In the genomic region with DNA sequence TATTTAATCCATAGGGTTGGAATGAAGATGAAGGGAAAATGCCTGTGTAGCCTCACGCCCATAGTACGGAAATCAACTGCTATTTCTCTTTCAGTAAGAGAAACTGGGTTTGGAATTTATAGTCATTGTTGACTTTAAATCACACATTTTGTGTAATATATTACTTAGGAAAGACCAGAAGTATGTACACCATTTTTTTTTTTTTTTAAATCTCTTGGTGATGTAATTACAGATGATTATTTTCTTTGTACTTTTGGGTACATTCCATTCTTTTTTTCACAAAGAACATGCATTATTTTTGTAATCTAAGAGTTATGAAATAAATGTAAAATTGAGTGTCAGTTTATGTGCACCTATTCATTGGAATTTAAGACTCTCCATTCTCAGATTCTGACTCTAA, we compare ENCODE assay signal across 23 cellular contexts. TPM values are rescaled to one million over a fixed set of nuclear protein-coding genes. Genes with fewer than 3 reads are reported as not detected.
DNase-seq lines count a peak whose midpoint lies in the region; ATAC-seq, FAIRE-seq and TF ChIP-seq lines count a peak whose summit lies in the region.
"Had no signal": no experiment of that assay in that cellular context is flagged by ENCODE, and none has a peak within 500 bp of the region (broad histone marks: within the 10 kb centered on the region; RNA-seq: fewer than 3 reads in every experiment).

No MANE protein-coding gene starts in this region.

- no peak for ATAC-seq in stimulated activated naive CD8-positive, alpha-beta T cell treated with anti-CD3 and anti-CD28 coated beads, Interleukin-15, Interleukin-2, amounts not matched to agents 100 U/mL and 50 U/mL, for 24 hours
- no peak for ATAC-seq in HepG2
- ATAC-seq: GM23338, HCT116 had no signal

- no peaks in the 10 kb centered on the region for H3K79me2 ChIP-seq in HepG2 (ENCODE audit: insufficient read depth, low read length)

- peaks cover 28% of the 10 kb centered on the region for H3K36me3 Mint-ChIP-seq in stimulated activated naive CD8-positive, alpha-beta T cell treated with anti-CD3 and anti-CD28 coated beads, Interleukin-15, Interleukin-2, amounts not matched to agents 100 ng/mL and 50 ng/mL, for 24 hours (ENCODE audit: low read depth)

- no peak overlapping the region for H3K9ac ChIP-seq in HepG2 (ENCODE audit: insufficient read depth, low read depth, low read length)

- no peak for TF ChIP-seq RAD21 in HepG2 (CRISPR knock-in tag; IDR thresholded peaks at IDR 0.05)

- BruUV-seq in HepG2 (replicated peaks; lab: Mats Ljungman, UMichigan), result no TSS peak

- CTCF ChIA-PET in HepG2 (lab: Yijun Ruan, JAX; ENCODE audit: low intra/inter-chr PET ratio, low total read pairs), result no interaction called here

- H3K27ac Mint-ChIP-seq in stimulated activated naive CD8-positive, alpha-beta T cell treated with anti-CD3 and anti-CD28 coated beads, Interleukin-15, Interleukin-2, amounts not matched to agents 100 ng/mL and 50 ng/mL, for 24 hours, result peak overlapping the region; percentile 34
- H3K27ac Mint-ChIP-seq: B cell, CD14-positive monocyte, GM23338 had no signal

- WGBS in HepG2 (ENCODE audit: low lambda C conversion rate), result 81% methylated on average over 2 of the region's 2 CpGs

- no peak overlapping the region for H3K4me2 ChIP-seq in HepG2 (ENCODE audit: low read depth, low read length)
- H3K4me2 ChIP-seq: GM23338 had no signal

- H3K4me1 Mint-ChIP-seq in stimulated activated naive CD8-positive, alpha-beta T cell treated with anti-CD3 and anti-CD28 coated beads, Interleukin-15, Interleukin-2, amounts not matched to agents 100 ng/mL and 50 ng/mL, for 24 hours (ENCODE audit: low read depth), result peaks cover 40% of the 10 kb centered on the region

- no peak for TF ChIP-seq POLR2A in HepG2 (IDR thresholded peaks at IDR 0.05; ENCODE audit: insufficient read depth in 1 of 2, low read depth in 2 of 2, low read length in 2 of 2)

- TF ChIP-seq CTCF in HepG2 (CRISPR knock-in tag; IDR thresholded peaks at IDR 0.05), result no peak

- H3K4me1 ChIP-seq in HepG2 (ENCODE audit: insufficient read depth, low read length), result peaks cover 19% of the 10 kb centered on the region

- intact Hi-C loops in HepG2 (cut with micrococcal nuclease; ENCODE audit: unreplicated experiment), result no loop called here

- POLR2A ChIA-PET in HepG2 (lab: Yijun Ruan, JAX), result no interaction called here

- in situ Hi-C loops in HepG2 (cut with HindIII; ENCODE audit: extremely low pct_ligation_motif_present, low pct_unique_long_range_greater_than_20kb), result no loop called here

- no peaks in the 10 kb centered on the region for H3K27me3 ChIP-seq in HepG2 (ENCODE audit: control insufficient read depth in 1 of 2, insufficient read depth in 2 of 2, low read length in 2 of 2)
- H3K27me3 ChIP-seq: MG63 had no signal

- no peak overlapping the region for H2AFZ ChIP-seq in HepG2 (ENCODE audit: low read length)
- H2AFZ ChIP-seq: GM23338 had no signal

- H3K27ac ChIP-seq in HepG2 (ENCODE audit: extremely low read length, insufficient read depth, low read length), result no peak overlapping the region

- H3K9me3 Mint-ChIP-seq in stimulated activated naive CD8-positive, alpha-beta T cell treated with anti-CD3 and anti-CD28 coated beads, Interleukin-15, Interleukin-2, amounts not matched to agents 100 ng/mL and 50 ng/mL, for 24 hours, result no peaks in the 10 kb centered on the region
- H3K9me3 Mint-ChIP-seq: CD14-positive monocyte, GM23338 had no signal

- FAIRE-seq in HepG2 (lab: Jason Lieb, UNC), result no peak
- FAIRE-seq: A204.1, D721Med, GM18507 had no signal

- no peaks in the 10 kb centered on the region for H4K20me1 ChIP-seq in HepG2 (ENCODE audit: insufficient read depth, low read length)

- H3K4me3 Mint-ChIP-seq in stimulated activated naive CD8-positive, alpha-beta T cell treated with anti-CD3 and anti-CD28 coated beads, Interleukin-15, Interleukin-2, amounts not matched to agents 100 ng/mL and 50 ng/mL, for 24 hours, result no peak overlapping the region
- H3K4me3 Mint-ChIP-seq: B cell, CD14-positive monocyte, GM23338 had no signal

- peaks cover 4% of the 10 kb centered on the region for H3K27me3 Mint-ChIP-seq in stimulated activated naive CD8-positive, alpha-beta T cell treated with anti-CD3 and anti-CD28 coated beads, Interleukin-15, Interleukin-2, amounts not matched to agents 100 ng/mL and 50 ng/mL, for 24 hours
- H3K27me3 Mint-ChIP-seq: B cell had no signal

- TF ChIP-seq EP300 in HepG2 (IDR thresholded peaks at IDR 0.05; ENCODE audit: low read depth in 2 of 2, low read length in 2 of 2), result no peak
- no peak for TF ChIP-seq EP300 in HepG2 (CRISPR knock-in tag; IDR thresholded peaks at IDR 0.05; ENCODE audit: borderline replicate concordance)

- 0 out of 5 replicates have a peak, but pooled peaks cover 0 to 6% of the 10 kb centered on the region in 2 experiments for H3K36me3 ChIP-seq in HepG2 (replicated peaks in 1 of 2; ENCODE audit: control insufficient read depth in 1 of 2, insufficient read depth in 2 of 2, low read length in 2 of 2)
- H3K36me3 ChIP-seq: MG63 had no signal

- no peak overlapping the region for H3K4me3 ChIP-seq in HepG2 (replicated peaks in 1 of 3; ENCODE audit: insufficient read depth in 1 of 3, low read depth in 2 of 3, low read length in 3 of 3)
- H3K4me3 ChIP-seq: GM23338, MG63 had no signal

- H3K9me3 ChIP-seq in HepG2 (ENCODE audit: low read length), result no peaks in the 10 kb centered on the region
- H3K9me3 ChIP-seq: MG63 had no signal

- no peak for DNase-seq in stimulated activated naive CD8-positive, alpha-beta T cell treated with anti-CD3 and anti-CD28 coated beads, Interleukin-15, Interleukin-2, amounts not matched to agents 100 U/mL and 50 U/mL, for 24 hours
- DNase-seq in amniotic epithelial cell (ENCODE audit: low read depth) (peak; percentile 80), iris pigment epithelial cell (ENCODE audit: low read depth) (peak; percentile 61), HepG2 (ENCODE audit: low spot score) (no peak), putamen (ENCODE audit: low spot score) (no peak), NCI-H226 (no peak)
- DNase-seq: DMS53, GDM1, Karpas-422, MG63, NCI-H1417, NCI-H1694 treated with DMSO at 0.1 percent for 48 hours, NCI-H446 treated with DMSO at 0.1 percent for 48 hours, NCI-H526 treated with DMSO at 0.1 percent for 48 hours, Right ventricle myocardium superior had no signal

TF ChIP-seq in HepG2, 621 proteins besides CTCF, POLR2A, EP300 and RAD21 (continues in another document):
- TF ChIP-seq TP53 (CRISPR knock-in tag; conservative IDR thresholded peaks at IDR 0.05), result no peak
- TF ChIP-seq, protein P1, sequence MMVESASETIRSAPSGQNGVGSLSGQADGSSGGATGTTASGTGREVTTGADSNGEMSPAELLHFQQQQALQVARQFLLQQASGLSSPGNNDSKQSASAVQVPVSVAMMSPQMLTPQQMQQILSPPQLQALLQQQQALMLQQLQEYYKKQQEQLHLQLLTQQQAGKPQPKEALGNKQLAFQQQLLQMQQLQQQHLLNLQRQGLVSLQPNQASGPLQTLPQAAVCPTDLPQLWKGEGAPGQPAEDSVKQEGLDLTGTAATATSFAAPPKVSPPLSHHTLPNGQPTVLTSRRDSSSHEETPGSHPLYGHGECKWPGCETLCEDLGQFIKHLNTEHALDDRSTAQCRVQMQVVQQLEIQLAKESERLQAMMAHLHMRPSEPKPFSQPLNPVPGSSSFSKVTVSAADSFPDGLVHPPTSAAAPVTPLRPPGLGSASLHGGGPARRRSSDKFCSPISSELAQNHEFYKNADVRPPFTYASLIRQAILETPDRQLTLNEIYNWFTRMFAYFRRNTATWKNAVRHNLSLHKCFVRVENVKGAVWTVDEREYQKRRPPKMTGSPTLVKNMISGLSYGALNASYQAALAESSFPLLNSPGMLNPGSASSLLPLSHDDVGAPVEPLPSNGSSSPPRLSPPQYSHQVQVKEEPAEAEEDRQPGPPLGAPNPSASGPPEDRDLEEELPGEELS (CRISPR knock-in tag; IDR thresholded peaks at IDR 0.05), result no peak
- no peak for TF ChIP-seq ZNF17 (CRISPR knock-in tag; IDR thresholded peaks at IDR 0.05)
- TF ChIP-seq, protein P2, sequence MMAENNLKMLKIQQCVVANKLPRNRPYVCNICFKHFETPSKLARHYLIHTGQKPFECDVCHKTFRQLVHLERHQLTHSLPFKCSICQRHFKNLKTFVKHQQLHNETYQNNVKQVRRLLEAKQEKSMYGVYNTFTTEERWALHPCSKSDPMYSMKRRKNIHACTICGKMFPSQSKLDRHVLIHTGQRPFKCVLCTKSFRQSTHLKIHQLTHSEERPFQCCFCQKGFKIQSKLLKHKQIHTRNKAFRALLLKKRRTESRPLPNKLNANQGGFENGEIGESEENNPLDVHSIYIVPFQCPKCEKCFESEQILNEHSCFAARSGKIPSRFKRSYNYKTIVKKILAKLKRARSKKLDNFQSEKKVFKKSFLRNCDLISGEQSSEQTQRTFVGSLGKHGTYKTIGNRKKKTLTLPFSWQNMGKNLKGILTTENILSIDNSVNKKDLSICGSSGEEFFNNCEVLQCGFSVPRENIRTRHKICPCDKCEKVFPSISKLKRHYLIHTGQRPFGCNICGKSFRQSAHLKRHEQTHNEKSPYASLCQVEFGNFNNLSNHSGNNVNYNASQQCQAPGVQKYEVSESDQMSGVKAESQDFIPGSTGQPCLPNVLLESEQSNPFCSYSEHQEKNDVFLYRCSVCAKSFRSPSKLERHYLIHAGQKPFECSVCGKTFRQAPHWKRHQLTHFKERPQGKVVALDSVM (CRISPR knock-in tag; IDR thresholded peaks at IDR 0.05), result no peak

RNA-seq across cellular contexts. Expression of a gene that starts 45.7 kb away (rescaled TPM):
- 9.3 and 13.1 TPM in 2 replicates for total RNA-seq in HepG2 (2016; rRNA removed; fragmentation: Illumina TruSeq; extraction: Trizol)
- 5.0 and 6.9 TPM in 2 replicates for total RNA-seq in HepG2 (2016; cell fraction: cytosol; rRNA removed; fragmentation: Illumina TruSeq; extraction: Trizol; ENCODE audit: low read depth)
- 9.2 and 11.7 TPM in 2 replicates for total RNA-seq in HepG2 (2016; cell fraction: insoluble cytoplasmic fraction; rRNA removed; fragmentation: Illumina TruSeq; extraction: Trizol)
- total RNA-seq in HepG2 (2016; cell fraction: membrane; rRNA removed; fragmentation: Illumina TruSeq; extraction: Trizol), result 4.4 and 4.8 TPM in 2 replicates
- total RNA-seq in HepG2 (2016; cell fraction: nucleus; rRNA removed; fragmentation: Illumina TruSeq; extraction: Trizol), result 11.7 and 15.5 TPM in 2 replicates
- 5.7 and 6.9 TPM in 2 replicates for polyA plus RNA-seq in HepG2 (2011; rRNA removed)
- 4.1 and 4.4 TPM in 2 replicates for polyA plus RNA-seq in HepG2 (2011; cell fraction: cytosol; rRNA removed)
- polyA plus RNA-seq in HepG2 (2011; cell fraction: nucleus; rRNA removed), result 7.1 and 9.2 TPM in 2 replicates
- polyA plus RNA-seq in HepG2 (2012), result 4.7 and 5.9 TPM in 2 replicates
- polyA plus RNA-seq in HepG2 (2016; cell fraction: cytosol; fragmentation: Illumina TruSeq; extraction: Trizol; ENCODE audit: low read depth), result 0.94 and 1.6 TPM in 2 replicates
- 9.1 and 9.3 TPM in 2 replicates for polyA plus RNA-seq in HepG2 (2016; cell fraction: insoluble cytoplasmic fraction; fragmentation: Illumina TruSeq; extraction: Trizol; ENCODE audit: low read depth)
- polyA plus RNA-seq in HepG2 (2016; cell fraction: membrane; fragmentation: Illumina TruSeq; extraction: Trizol; ENCODE audit: low read depth), result 1.8 TPM in 2 replicates
- 15.6 and 20.1 TPM in 2 replicates for polyA plus RNA-seq in HepG2 (2016; cell fraction: nucleus; fragmentation: Illumina TruSeq; extraction: Trizol; ENCODE audit: insufficient read depth, low read depth)
- 4.7 and 12.2 TPM in 2 replicates for polyA minus RNA-seq in HepG2 (2011; rRNA and poly(A)+ RNA removed; ENCODE audit: low replicate concordance)
- polyA minus RNA-seq in HepG2 (2011; cell fraction: cytosol; rRNA and poly(A)+ RNA removed), result 2.9 and 9.3 TPM in 2 replicates
- polyA minus RNA-seq in HepG2 (2011; cell fraction: nucleus; rRNA and poly(A)+ RNA removed), result 25.0 and 26.4 TPM in 2 replicates

Comparison
In these comparisons a context has a peak if more than half of its experiments do, and no peak if none do; other contexts are left out.
1. DNase-seq: peak in amniotic epithelial cell (single experiment) and iris pigment epithelial cell (single experiment); none in stimulated activated naive CD8-positive, alpha-beta T cell treated with anti-CD3 and anti-CD28 coated beads, Interleukin-15, Interleukin-2, amounts not matched to agents 100 U/mL and 50 U/mL, for 24 hours (single experiment), HepG2 (single experiment), putamen (single experiment) and NCI-H226 (single experiment).